Comparison of ENCODE assay signal across 8 cellular contexts in genomic region chrX:118536687-118537461, GRCh38. TPM values are rescaled to one million over a fixed set of nuclear protein-coding genes. Genes with fewer than 3 reads are reported as not detected.
A peak's percentile ranks its signal among the peaks of the same experiment; 100 is the strongest.
DNase-seq lines count a peak whose midpoint lies in the region; ATAC-seq and TF ChIP-seq lines count a peak whose summit lies in the region.

No MANE protein-coding gene starts in this region.

- H3K36me3 ChIP-seq in OCI-LY3 (replicated peaks; ENCODE audit: low read depth, low read length) (no peaks in the 10 kb centered on the region), suprapubic skin (no peaks in the 10 kb centered on the region)

- DNase-seq in AG04450 (ENCODE audit: low read depth, low spot score) (no peak), islet precursor cell (peak; percentile 58), suprapubic skin (ENCODE audit: low spot score in 2 of 2) (no peak), DMS79 treated with DMSO at 0.1 percent for 48 hours (lab: John Stamatoyannopoulos, UW) (no peak)
- DNase-seq in activated naive CD4-positive, alpha-beta T cell treated with anti-CD3 and anti-CD28 coated beads, Interleukin-2, amount 10 ng/mL, durations not matched to agents 7 days and 5 days, result peak; percentile 58

- TF ChIP-seq POLR2A in suprapubic skin (IDR thresholded peaks at IDR 0.05), result no peak

- H2AFZ ChIP-seq in OCI-LY3 (ENCODE audit: low read depth, low read length), result peak overlapping the region; percentile 31; the same call in 1 of the 2 replicates

- no peak for TF ChIP-seq EP300 in suprapubic skin (IDR thresholded peaks at IDR 0.05)

- H3K27ac ChIP-seq in AG04450 (ENCODE audit: low read depth, low read length) (peak overlapping the region; percentile 22), OCI-LY3 (ENCODE audit: low read length) (peak overlapping the region; percentile 84), suprapubic skin (peak overlapping the region; percentile 18)

- peaks cover 12% of the 10 kb centered on the region for H3K36me3 Mint-ChIP-seq in activated naive CD4-positive, alpha-beta T cell treated with anti-CD3 and anti-CD28 coated beads, Interleukin-2, amount 10 ng/mL, durations not matched to agents 7 days and 5 days

- H3K27me3 Mint-ChIP-seq in activated naive CD4-positive, alpha-beta T cell treated with anti-CD3 and anti-CD28 coated beads, Interleukin-2, amount 10 ng/mL, durations not matched to agents 7 days and 5 days, result no peaks in the 10 kb centered on the region

- peaks cover 13% of the 10 kb centered on the region for H3K79me2 ChIP-seq in OCI-LY3 (ENCODE audit: low read length)

- H3K4me1 Mint-ChIP-seq in activated naive CD4-positive, alpha-beta T cell treated with anti-CD3 and anti-CD28 coated beads, Interleukin-2, amount 10 ng/mL, durations not matched to agents 7 days and 5 days, result peaks cover 69% of the 10 kb centered on the region

- H3K9me3 ChIP-seq in AG04450 (ENCODE audit: control insufficient read depth, insufficient read depth, low read length) (no peaks in the 10 kb centered on the region), OCI-LY3 (ENCODE audit: insufficient read depth, low read length) (no peaks in the 10 kb centered on the region), suprapubic skin (no peaks in the 10 kb centered on the region)

- no peaks in the 10 kb centered on the region for H4K20me1 ChIP-seq in OCI-LY3 (ENCODE audit: insufficient read depth, low read length)

- H3K4me1 ChIP-seq in OCI-LY3 (ENCODE audit: low read length) (peaks cover 31% of the 10 kb centered on the region), suprapubic skin (peaks cover 2% of the 10 kb centered on the region)

- H3K4me2 ChIP-seq in OCI-LY3 (ENCODE audit: low read length), result peak overlapping the region; percentile 90

- peak overlapping the region; percentile 51 for H3K9ac ChIP-seq in OCI-LY3 (ENCODE audit: low read length)

- ATAC-seq in GM18858 (IDR thresholded peaks at IDR 0.05; ENCODE audit: unreplicated experiment) (peak; percentile 64), HG02938 (IDR thresholded peaks at IDR 0.05; ENCODE audit: unreplicated experiment) (peak; percentile 65)

- H3K4me3 Mint-ChIP-seq in activated naive CD4-positive, alpha-beta T cell treated with anti-CD3 and anti-CD28 coated beads, Interleukin-2, amount 10 ng/mL, durations not matched to agents 7 days and 5 days, result peak overlapping the region; percentile 35

- POLR2A ChIA-PET in AG04450 (lab: Yijun Ruan, JAX), result no interaction called here

- H3K4me3 ChIP-seq in AG04450 (ENCODE audit: low read depth, low read length) (0 out of 2 replicates have a peak overlapping the region, but pooled peaks have one; percentile 0), OCI-LY3 (ENCODE audit: low read length) (peak overlapping the region; percentile 62), suprapubic skin (no peak overlapping the region)

- CTCF ChIA-PET in AG04450 (lab: Charles Lee), result interaction anchor here (0.6 kb wide), 1 partner anchor 18 kb away, joined by 3 read pairs; no protein-coding TSS in a partner anchor
- CTCF ChIA-PET in activated naive CD4-positive, alpha-beta T cell treated with anti-CD3 and anti-CD28 coated beads, Interleukin-2, amount 10 ng/mL, durations not matched to agents 7 days and 5 days (lab: Charles Lee), result interaction anchor here (0.7 kb wide), 1 partner anchor 14 kb away, joined by 3 read pairs; no protein-coding TSS in a partner anchor

- TF ChIP-seq CTCF in AG04450 (IDR thresholded peaks at IDR 0.05; ENCODE audit: low read depth, low read length), result peak; percentile 56
- TF ChIP-seq CTCF in OCI-LY3 (IDR thresholded peaks at IDR 0.05; ENCODE audit: low read depth, low read length), result peak; percentile 53
- TF ChIP-seq CTCF in suprapubic skin (IDR thresholded peaks at IDR 0.05), result no peak

- 31% methylated on average over 6 of the region's 6 CpGs for WGBS in suprapubic skin

- H3K27me3 ChIP-seq in AG04450 (ENCODE audit: control insufficient read depth, insufficient read depth, low read length) (no peaks in the 10 kb centered on the region), OCI-LY3 (ENCODE audit: low read depth, low read length) (no peaks in the 10 kb centered on the region), suprapubic skin (no peaks in the 10 kb centered on the region)

- H3K27ac Mint-ChIP-seq in activated naive CD4-positive, alpha-beta T cell treated with anti-CD3 and anti-CD28 coated beads, Interleukin-2, amount 10 ng/mL, durations not matched to agents 7 days and 5 days, result peak overlapping the region; percentile 81

- no peaks in the 10 kb centered on the region for H3K9me3 Mint-ChIP-seq in activated naive CD4-positive, alpha-beta T cell treated with anti-CD3 and anti-CD28 coated beads, Interleukin-2, amount 10 ng/mL, durations not matched to agents 7 days and 5 days

RNA-seq across cellular contexts. Expression of gene DOCK11, which starts 41.3 kb away (rescaled TPM):
- 20.7 and 26.4 TPM in 2 replicates for polyA plus RNA-seq in AG04450 (2011; rRNA removed)
- polyA minus RNA-seq in AG04450 (2011; rRNA and poly(A)+ RNA removed), result 17.2 and 28.4 TPM in 2 replicates
- 1 to 10 TPM; 3.9 to 9.4 (median 5.7) TPM for total RNA-seq in suprapubic skin

Comparison
In these comparisons a context has a peak if more than half of its experiments do, and no peak if none do; other contexts are left out.
1. DNase-seq: peak in activated naive CD4-positive, alpha-beta T cell treated with anti-CD3 and anti-CD28 coated beads, Interleukin-2, amount 10 ng/mL, durations not matched to agents 7 days and 5 days (single experiment) and islet precursor cell (single experiment); none in AG04450 (single experiment), suprapubic skin (0 of 2) and DMS79 treated with DMSO at 0.1 percent for 48 hours (single experiment).
2. H3K27ac ChIP-seq: peak in every context shown above with its lines; median percentile 84 in OCI-LY3; 22 in AG04450; 18 in suprapubic skin.
3. CTCF ChIP-seq: peak in AG04450 (single experiment) and OCI-LY3 (single experiment); none in suprapubic skin (0 of 2).